In the genomic region with DNA sequence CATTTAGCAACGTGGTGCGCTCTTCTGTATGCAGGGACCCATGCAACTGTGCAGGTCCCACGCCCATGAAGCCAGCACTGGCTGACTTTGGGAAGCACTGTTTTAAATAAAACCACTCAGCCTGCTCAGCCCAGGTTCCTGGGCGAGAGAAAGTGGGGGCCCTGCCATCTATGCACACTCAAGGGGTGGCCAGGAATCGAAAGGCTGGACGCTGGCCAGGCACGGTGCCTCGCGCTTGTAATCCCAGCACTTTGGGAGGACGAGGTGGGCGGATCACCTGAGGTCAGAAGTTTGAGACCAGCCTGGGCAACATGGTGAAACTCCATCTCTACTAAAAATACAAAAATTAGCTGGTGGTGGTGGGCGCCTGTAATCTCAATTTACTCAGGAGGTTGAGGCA, we compare ENCODE assay signal across 23 cellular contexts.
"Had no signal": no experiment of that assay in that cellular context is flagged by ENCODE, and none has a peak within 500 bp of the region (broad histone marks: within the 10 kb centered on the region; RNA-seq: fewer than 3 reads in every experiment).

No MANE protein-coding gene starts in this region.

- H3K27ac Mint-ChIP-seq: naive thymus-derived CD8-positive, alpha-beta T cell; nephron progenitor cell; stimulated activated naive CD8-positive, alpha-beta T cell treated with anti-CD3 and anti-CD28 coated beads, Interleukin-15, Interleukin-2, amounts not matched to agents 100 ng/mL and 50 ng/mL, for 24 hours had no signal

- H3K27ac ChIP-seq: left ventricle myocardium inferior, pancreas, prostate gland, skin epidermis, suprapubic skin, thoracic aorta, tibial nerve, upper lobe of left lung, vagina had no signal

- H3K36me3 ChIP-seq: left ventricle myocardium inferior, pancreas, prostate gland, suprapubic skin, thoracic aorta, tibial nerve, upper lobe of left lung, vagina had no signal

- H3K9me3 ChIP-seq: pancreas, prostate gland, suprapubic skin, thoracic aorta, upper lobe of left lung, vagina had no signal

- H3K4me1 ChIP-seq: left ventricle myocardium inferior, pancreas, prostate gland, suprapubic skin, upper lobe of left lung, vagina had no signal

- H3K27me3 Mint-ChIP-seq: stimulated activated naive CD8-positive, alpha-beta T cell treated with anti-CD3 and anti-CD28 coated beads, Interleukin-15, Interleukin-2, amounts not matched to agents 100 ng/mL and 50 ng/mL, for 24 hours had no signal

- H3K27me3 ChIP-seq: pancreas, suprapubic skin, tibial nerve, upper lobe of left lung, vagina had no signal

- H3K4me3 ChIP-seq: left ventricle myocardium inferior, lung, pancreas, prostate gland, skin epidermis, suprapubic skin, thoracic aorta, tibial nerve, upper lobe of left lung, vagina had no signal

- ATAC-seq: naive thymus-derived CD8-positive, alpha-beta T cell; pancreas; right cardiac atrium had no signal

- DNase-seq: islet precursor cell; left ventricle myocardium inferior; naive thymus-derived CD8-positive, alpha-beta T cell; nephron progenitor cell; nucleus accumbens; pancreas; posterior cingulate gyrus; retina; right cardiac atrium; stimulated activated CD4-positive, alpha-beta T cell treated with anti-CD3 and anti-CD28 coated beads, Interleukin-12 subunit alpha, Interleukin-12 subunit beta, amount 100 ng/mL, for 4 hours; stimulated activated CD4-positive, alpha-beta T cell treated with anti-CD3 and anti-CD28 coated beads, Interleukin-15, amount 100 ng/mL, for 24 hours; stimulated activated CD4-positive, alpha-beta T cell treated with anti-CD3 and anti-CD28 coated beads, Interleukin-2, amount 100 ng/mL, for 24 hours; stimulated activated CD4-positive, alpha-beta T cell treated with anti-CD3 and anti-CD28 coated beads, Interleukin-4, amount 100 ng/mL, for 1 hour; stimulated activated naive CD4-positive, alpha-beta T cell had no signal

- H3K4me3 Mint-ChIP-seq: naive thymus-derived CD8-positive, alpha-beta T cell; nephron progenitor cell; stimulated activated naive CD8-positive, alpha-beta T cell treated with anti-CD3 and anti-CD28 coated beads, Interleukin-15, Interleukin-2, amounts not matched to agents 100 ng/mL and 50 ng/mL, for 24 hours had no signal

- H3K4me1 Mint-ChIP-seq: naive thymus-derived CD8-positive, alpha-beta T cell had no signal
